24 cellular contexts compared by ENCODE assay signal in the genomic region with DNA sequence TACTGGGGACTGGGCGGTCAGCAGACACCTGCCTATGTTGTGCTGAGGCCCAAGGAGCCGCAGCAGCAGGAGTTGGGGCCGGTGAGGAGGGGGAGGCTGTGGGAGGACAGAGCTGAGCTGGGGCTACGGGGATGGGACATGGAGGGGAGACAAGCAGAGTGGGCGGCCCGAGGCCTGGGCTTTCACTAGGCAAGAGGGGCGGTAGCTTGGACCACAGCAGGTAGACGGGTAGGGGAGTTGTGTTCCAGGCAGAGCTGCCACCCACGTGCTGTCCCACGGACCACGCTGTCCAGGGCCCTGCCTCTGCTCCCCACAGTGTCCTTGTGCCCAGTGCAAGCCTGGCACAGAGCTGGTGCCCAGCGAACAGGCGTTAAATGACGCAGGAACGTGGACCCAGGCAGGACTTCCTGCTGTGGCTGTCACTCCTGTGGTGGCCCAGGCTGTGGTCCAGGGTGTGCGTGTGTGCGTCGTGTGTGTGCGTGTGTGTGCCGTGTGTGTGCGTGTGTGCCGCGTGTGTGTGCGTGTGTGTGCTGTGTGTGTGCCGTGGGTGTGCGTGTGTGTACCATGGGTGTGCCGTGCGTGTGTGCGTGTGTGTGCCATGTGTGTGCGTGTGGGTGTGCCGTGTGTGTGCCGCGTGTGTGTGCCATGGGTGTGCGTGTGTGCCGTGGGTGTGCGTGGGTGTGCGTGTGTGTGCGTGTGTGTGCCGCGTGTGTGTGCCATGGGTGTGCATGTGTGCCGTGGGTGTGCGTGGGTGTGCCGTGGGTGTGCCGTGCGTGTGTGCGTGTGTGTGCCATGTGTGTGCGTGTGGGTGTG. TPM values are rescaled to one million over a fixed set of nuclear protein-coding genes. Genes with fewer than 3 reads are reported as not detected.
DNase-seq lines count a peak whose midpoint lies in the region; ATAC-seq lines count a peak whose summit lies in the region.
"Had no signal": no experiment of that assay in that cellular context is flagged by ENCODE, and none has a peak within 500 bp of the region (broad histone marks: within the 10 kb centered on the region; RNA-seq: fewer than 3 reads in every experiment).

No MANE protein-coding gene starts in this region.

- H3K18ac ChIP-seq in neuronal stem cell (ENCODE audit: low read length) = peak overlapping the region; percentile 71

- H3K9ac ChIP-seq in neuronal stem cell (ENCODE audit: low read depth, low read length, poor library complexity) = peak overlapping the region; percentile 79
- H3K9ac ChIP-seq: SK-N-SH had no signal

- H4K91ac ChIP-seq in neuronal stem cell (ENCODE audit: low read depth, low read length, poor library complexity) = peak overlapping the region; percentile 89

- peak overlapping the region; percentile 37 for H3K4ac ChIP-seq in neuronal stem cell (ENCODE audit: low read length)

- POLR2A ChIA-PET in activated CD4-positive, alpha-beta T cell treated with anti-CD3 and anti-CD28 coated beads, Interleukin-2, amount 10 ng/mL, durations not matched to agents 7 days and 5 days (lab: Charles Lee) = no interaction called here

- H2AK5ac ChIP-seq in neuronal stem cell (ENCODE audit: low read depth, low read length) = peak overlapping the region; percentile 99

- H3K27me3 ChIP-seq in H7 (ENCODE audit: control insufficient read depth, insufficient read depth, low read length) (no peaks in the 10 kb centered on the region), neuronal stem cell (ENCODE audit: control insufficient read depth in 3 of 3, insufficient read depth in 3 of 3, low read depth in 1 of 3, low read length in 3 of 3) (peaks cover 0 to 3% (median 0%) of the 10 kb centered on the region in 3 experiments)
- H3K27me3 ChIP-seq: vagina had no signal

- H3K27me3 Mint-ChIP-seq in activated CD4-positive, alpha-beta T cell treated with anti-CD3 and anti-CD28 coated beads, Interleukin-2, amount 10 ng/mL, durations not matched to agents 7 days and 5 days = peaks cover 5% of the 10 kb centered on the region
- H3K27me3 Mint-ChIP-seq in central memory CD8-positive, alpha-beta T cell = peaks cover 15% of the 10 kb centered on the region

- no peak overlapping the region for H3K4me2 ChIP-seq in neuronal stem cell (ENCODE audit: insufficient read depth, low read length, poor library complexity, severe bottlenecking)
- H3K4me2 ChIP-seq: SK-N-SH had no signal

- no peaks in the 10 kb centered on the region for H3K36me3 Mint-ChIP-seq in activated CD4-positive, alpha-beta T cell treated with anti-CD3 and anti-CD28 coated beads, Interleukin-2, amount 10 ng/mL, durations not matched to agents 7 days and 5 days (ENCODE audit: low read depth)
- no peaks in the 10 kb centered on the region for H3K36me3 Mint-ChIP-seq in central memory CD8-positive, alpha-beta T cell (ENCODE audit: insufficient read depth)

- H3K4me1 Mint-ChIP-seq in activated CD4-positive, alpha-beta T cell treated with anti-CD3 and anti-CD28 coated beads, Interleukin-2, amount 10 ng/mL, durations not matched to agents 7 days and 5 days = peaks cover 7% of the 10 kb centered on the region
- peaks cover 5% of the 10 kb centered on the region for H3K4me1 Mint-ChIP-seq in central memory CD8-positive, alpha-beta T cell

- H3K14ac ChIP-seq in neuronal stem cell (ENCODE audit: low read length) = peak overlapping the region; percentile 71

- no peaks in the 10 kb centered on the region for H3K9me3 Mint-ChIP-seq in activated CD4-positive, alpha-beta T cell treated with anti-CD3 and anti-CD28 coated beads, Interleukin-2, amount 10 ng/mL, durations not matched to agents 7 days and 5 days
- no peaks in the 10 kb centered on the region for H3K9me3 Mint-ChIP-seq in central memory CD8-positive, alpha-beta T cell
- H3K9me3 Mint-ChIP-seq: activated CD4-positive, alpha-beta memory T cell treated with anti-CD3 and anti-CD28 coated beads, Interleukin-2, amount 10 ng/mL, durations not matched to agents 7 days and 5 days; effector memory CD8-positive, alpha-beta T cell; T-helper 2 cell treated with Interferon-gamma antibody and Interleukin-4, amounts not matched to agents 5 μg/mL and 100 μg/mL, for 36 hours had no signal

- no CpG with 5 or more reads among the region's 47 CpGs for WGBS in neuronal stem cell (ENCODE audit: extremely low coverage in 2 of 2, insufficient read length in 2 of 2, insufficient replicate concordance in 1 of 2), 2 donors

- H3K4me1 ChIP-seq in neuronal stem cell (ENCODE audit: control insufficient read depth in 2 of 2, insufficient read depth in 1 of 2, low read depth in 1 of 2, low read length in 2 of 2) = peaks cover 0 to 8% of the 10 kb centered on the region in 2 donors

- H3K36me3 ChIP-seq in H7 (replicated peaks; ENCODE audit: control insufficient read depth, insufficient read depth, low read length) = no peaks in the 10 kb centered on the region
- no peaks in the 10 kb centered on the region for H3K36me3 ChIP-seq in neuronal stem cell (replicated peaks in 1 of 2; ENCODE audit: control insufficient read depth in 2 of 2, insufficient read depth in 2 of 2, low read length in 2 of 2)
- H3K36me3 ChIP-seq: neutrophil, vagina had no signal

- H2BK120ac ChIP-seq in neuronal stem cell (ENCODE audit: low read depth, low read length) = no peak overlapping the region

- no peak overlapping the region for H2AFZ ChIP-seq in neuronal stem cell (ENCODE audit: low read length)

- H2BK15ac ChIP-seq in neuronal stem cell (ENCODE audit: low read length) = peak overlapping the region; percentile 67

- H3K27ac Mint-ChIP-seq in activated CD4-positive, alpha-beta T cell treated with anti-CD3 and anti-CD28 coated beads, Interleukin-2, amount 10 ng/mL, durations not matched to agents 7 days and 5 days = peak overlapping the region; percentile 25
- H3K27ac Mint-ChIP-seq in central memory CD8-positive, alpha-beta T cell (ENCODE audit: low read depth) = peak overlapping the region; percentile 38
- H3K27ac Mint-ChIP-seq: activated CD4-positive, alpha-beta memory T cell treated with anti-CD3 and anti-CD28 coated beads, Interleukin-2, amount 10 ng/mL, durations not matched to agents 7 days and 5 days; B cell; T-helper 2 cell treated with Interferon-gamma antibody and Interleukin-4, amounts not matched to agents 5 μg/mL and 100 μg/mL, for 36 hours had no signal

- H3K23ac ChIP-seq in neuronal stem cell (ENCODE audit: low read depth, low read length, poor library complexity) = peak overlapping the region; percentile 97

- H3K4me3 ChIP-seq in H7 (ENCODE audit: insufficient read depth, low read depth, low read length) = no peak overlapping the region
- H3K4me3 ChIP-seq in neuronal stem cell (ENCODE audit: low read length in 2 of 2) = peak overlapping the region in 1 of 2 donors; percentile 39
- H3K4me3 ChIP-seq: vagina had no signal

- H4K8ac ChIP-seq in neuronal stem cell (ENCODE audit: low read depth, low read length) = no peak overlapping the region

- H3K27ac ChIP-seq in neuronal stem cell (replicated peaks; ENCODE audit: low read length) = no peak overlapping the region
- H3K27ac ChIP-seq: neutrophil, vagina, WERI-Rb-1 had no signal

- ATAC-seq in central memory CD8-positive, alpha-beta T cell (replicated peaks; ENCODE audit: extremely low read depth, poor library complexity, severe bottlenecking) = no peak
- ATAC-seq in GM19328 (IDR thresholded peaks at IDR 0.05; ENCODE audit: unreplicated experiment) = no peak
- ATAC-seq: effector memory CD8-positive, alpha-beta T cell had no signal

- peaks cover 27% of the 10 kb centered on the region for H3K79me1 ChIP-seq in neuronal stem cell (ENCODE audit: low read depth, low read length)

- CTCF ChIA-PET in activated CD4-positive, alpha-beta T cell treated with anti-CD3 and anti-CD28 coated beads, Interleukin-2, amount 10 ng/mL, durations not matched to agents 7 days and 5 days (lab: Charles Lee) = interaction anchor here (1.4 kb wide), 1 partner anchor 23 kb away, joined by 3 read pairs; no protein-coding TSS in a partner anchor

- H2BK12ac ChIP-seq in neuronal stem cell (ENCODE audit: low read length) = peak overlapping the region; percentile 10

- H2BK5ac ChIP-seq in neuronal stem cell (ENCODE audit: low read length) = peak overlapping the region; percentile 57

- no peak overlapping the region for H3K4me3 Mint-ChIP-seq in activated CD4-positive, alpha-beta T cell treated with anti-CD3 and anti-CD28 coated beads, Interleukin-2, amount 10 ng/mL, durations not matched to agents 7 days and 5 days
- no peak overlapping the region for H3K4me3 Mint-ChIP-seq in central memory CD8-positive, alpha-beta T cell
- H3K4me3 Mint-ChIP-seq: activated CD4-positive, alpha-beta memory T cell treated with anti-CD3 and anti-CD28 coated beads, Interleukin-2, amount 10 ng/mL, durations not matched to agents 7 days and 5 days; B cell; effector memory CD8-positive, alpha-beta T cell; T-helper 2 cell treated with Interferon-gamma antibody and Interleukin-4, amounts not matched to agents 5 μg/mL and 100 μg/mL, for 36 hours had no signal

- no peaks in the 10 kb centered on the region for H3K9me3 ChIP-seq in neuronal stem cell (replicated peaks in 1 of 2; ENCODE audit: control insufficient read depth in 2 of 2, insufficient read depth in 1 of 2, low read depth in 1 of 2, low read length in 2 of 2)
- H3K9me3 ChIP-seq: neutrophil, SK-N-SH, vagina had no signal

- no peak for DNase-seq in activated CD4-positive, alpha-beta T cell treated with anti-CD3 and anti-CD28 coated beads, Interleukin-2, amount 10 ng/mL, durations not matched to agents 7 days and 5 days
- DNase-seq in activated CD4-positive, alpha-beta T cell treated with anti-CD3 and anti-CD28 coated beads, Interleukin-2, amount 50 U/mL, for 4 hours = no peak
- peak; percentile 51 for DNase-seq in H7
- no peak for DNase-seq in central memory CD8-positive, alpha-beta T cell (ENCODE audit: low spot score in 2 of 2)
- DNase-seq in neuronal stem cell (ENCODE audit: low spot score) = no peak
- no peak for DNase-seq in HK-2 (ENCODE audit: unreplicated experiment)
- no peak for DNase-seq in amygdala (lab: John Stamatoyannopoulos, UW)
- DNase-seq: 8988T; activated CD4-positive, alpha-beta memory T cell treated with anti-CD3 and anti-CD28 coated beads, Interleukin-2, amount 10 ng/mL, durations not matched to agents 7 days and 5 days; activated naive CD4-positive, alpha-beta T cell; activated T-cell treated with anti-CD3 and anti-CD28 coated beads, Interleukin-2, amount 50 U/mL, for 1 hour; COR-L47; effector memory CD8-positive, alpha-beta T cell; Kasumi-1; NCI-H1105; NCI-H2081 treated with DMSO at 0.1 percent for 48 hours; SK-N-SH; WERI-Rb-1 had no signal

RNA-seq across cellular contexts. Expression of gene CEP170B, which starts 6.8 kb away (rescaled TPM):
- total RNA-seq in activated CD4-positive, alpha-beta T cell treated with anti-CD3 and anti-CD28 coated beads, Interleukin-2, amount 10 ng/mL, durations not matched to agents 7 days and 5 days = 1 to 10 TPM; 3.0 TPM
- total RNA-seq in H7 (2014; rRNA removed; shearing (Covaris generic)) = 20.8 and 21.4 TPM in 2 replicates
- polyA plus RNA-seq in neuronal stem cell (2013, experiment 1 of 2) = 12.3 TPM
- polyA plus RNA-seq in neuronal stem cell (2013, experiment 2 of 2) = 11.4 TPM

RNA-seq across cellular contexts. Expression of gene PLD4, which starts 52.8 kb away (rescaled TPM):
- not detected for total RNA-seq in activated CD4-positive, alpha-beta T cell treated with anti-CD3 and anti-CD28 coated beads, Interleukin-2, amount 10 ng/mL, durations not matched to agents 7 days and 5 days
- 0.11 TPM in 1 of 2 replicates, not detected in the other for total RNA-seq in H7 (2014; rRNA removed; shearing (Covaris generic))
- 0.04 TPM for polyA plus RNA-seq in neuronal stem cell (2013, experiment 1 of 2)
- polyA plus RNA-seq in neuronal stem cell (2013, experiment 2 of 2) = 0.03 TPM
- total RNA-seq: activated CD4-positive, alpha-beta memory T cell treated with anti-CD3 and anti-CD28 coated beads, Interleukin-2, amount 10 ng/mL, durations not matched to agents 7 days and 5 days; NCI-H460; vagina had no signal
